20 cellular contexts compared by ENCODE assay signal in the genomic region with DNA sequence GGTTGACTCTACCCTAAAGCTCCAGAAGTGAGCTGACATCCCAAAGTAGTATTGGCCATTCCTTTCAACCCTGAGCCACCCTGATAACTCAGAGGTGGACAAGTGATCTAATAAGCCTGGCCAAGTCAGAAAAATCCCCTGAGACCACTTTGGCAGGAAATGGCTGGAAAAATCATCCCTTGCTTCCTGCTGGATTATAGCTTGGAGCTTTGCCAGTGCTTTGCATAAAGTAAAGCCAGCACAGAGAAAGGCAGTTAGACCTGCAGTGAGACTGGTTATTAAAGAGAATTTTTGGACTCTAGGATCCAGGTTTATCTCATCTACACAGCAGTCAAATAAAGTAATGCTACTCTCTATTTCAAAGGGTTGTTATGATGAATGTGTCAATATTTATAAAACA. TPM values are rescaled to one million over a fixed set of nuclear protein-coding genes. Genes with fewer than 3 reads are reported as not detected.
A peak's percentile ranks its signal among the peaks of the same experiment; 100 is the strongest.
DNase-seq lines count a peak whose midpoint lies in the region; ATAC-seq, FAIRE-seq and TF ChIP-seq lines count a peak whose summit lies in the region.
"Had no signal": no experiment of that assay in that cellular context is flagged by ENCODE, and none has a peak within 500 bp of the region (broad histone marks: within the 10 kb centered on the region; RNA-seq: fewer than 3 reads in every experiment).

No MANE protein-coding gene starts in this region.

- ATAC-seq in HG03108 (IDR thresholded peaks at IDR 0.05; ENCODE audit: unreplicated experiment): no peak

- H3K4me3 ChIP-seq in osteoblast (ENCODE audit: insufficient read depth, low read length): no peak overlapping the region
- H3K4me3 ChIP-seq: PC-9, thyroid gland had no signal

- TF ChIP-seq CTCF in osteoblast (IDR thresholded peaks at IDR 0.05; ENCODE audit: extremely low read depth, low read depth, low read length) (no peak), D721Med (IDR thresholded peaks at IDR 0.05; ENCODE audit: insufficient read depth, missing control alignments) (no peak)

- no peak overlapping the region for H2AFZ ChIP-seq in osteoblast (ENCODE audit: low read length)
- H2AFZ ChIP-seq: PC-9 had no signal

- H3K27me3 ChIP-seq in osteoblast (ENCODE audit: insufficient read depth, low read length): no peaks in the 10 kb centered on the region
- H3K27me3 ChIP-seq: thyroid gland had no signal

- H3K4me1 ChIP-seq in osteoblast (ENCODE audit: insufficient read depth, low read length): peaks cover 24% of the 10 kb centered on the region
- H3K4me1 ChIP-seq: thyroid gland had no signal

- H3K4me2 ChIP-seq in osteoblast (ENCODE audit: insufficient read depth, low read length): no peak overlapping the region
- H3K4me2 ChIP-seq: PC-9 had no signal

- DNase-seq in Daoy (ENCODE audit: low read depth) (peak; percentile 19), NCI-H1048 (lab: John Stamatoyannopoulos, UW) (peak; percentile 30), dermis microvascular lymphatic vessel endothelial cell (ENCODE audit: low read depth in 2 of 2) (peak; percentile 62 to 77), osteoblast (ENCODE audit: insufficient read length, low spot score, missing footprints) (no peak), GF-D8 (lab: John Stamatoyannopoulos, UW) (no peak), D721Med (ENCODE audit: insufficient read length, low spot score) (no peak)
- DNase-seq: activated CD8-positive, alpha-beta memory T cell treated with anti-CD3 and anti-CD28 coated beads for 24 hours; CD4-positive, alpha-beta T cell; KBM-7; NCI-H1417 treated with DMSO at 0.1 percent for 48 hours; NCI-H446 treated with DMSO at 0.1 percent for 48 hours; PC-9; thyroid gland; WERI-Rb-1 had no signal

- no peaks in the 10 kb centered on the region for H3K36me3 ChIP-seq in osteoblast (ENCODE audit: insufficient read depth, low read length)
- H3K36me3 ChIP-seq: thyroid gland, WERI-Rb-1 had no signal

- peak overlapping the region; percentile 32 for H3K27ac ChIP-seq in osteoblast (ENCODE audit: low read depth, low read length)
- H3K27ac ChIP-seq: PC-9, thyroid gland, WERI-Rb-1 had no signal

- no peaks in the 10 kb centered on the region for H3K9me3 ChIP-seq in osteoblast (ENCODE audit: low read depth, low read length)
- H3K9me3 ChIP-seq: thyroid gland had no signal

- H4K20me1 ChIP-seq in osteoblast (ENCODE audit: insufficient read depth, low read length): no peaks in the 10 kb centered on the region

- no peak for FAIRE-seq in D721Med (lab: Jason Lieb, UNC)
- FAIRE-seq: endometrium, G401.6, islet of Langerhans had no signal

- peaks cover under 1% of the 10 kb centered on the region for H3K79me2 ChIP-seq in osteoblast (ENCODE audit: insufficient read depth, low read length)

RNA-seq across cellular contexts. Expression of a gene that starts 6.4 kb away (rescaled TPM):
- 0.63 and 1.8 TPM in 2 replicates for total RNA-seq in Daoy (2014; rRNA removed; shearing (Covaris generic))
- total RNA-seq in dermis microvascular lymphatic vessel endothelial cell (under 0.01 and 0.13 TPM in 2 replicates), osteoblast (0.36 TPM in 1 of 2 replicates, not detected in the other)
- total RNA-seq: PC-9, skeletal muscle tissue had no signal

RNA-seq across cellular contexts. Expression of a gene that starts 33.6 kb away (rescaled TPM):
- 0.77 TPM in 1 of 2 replicates, not detected in the other for total RNA-seq in Daoy (2014; rRNA removed; shearing (Covaris generic))
- total RNA-seq in dermis microvascular lymphatic vessel endothelial cell (0.13 TPM in 2 replicates), osteoblast (under 0.01 TPM in 1 of 2 replicates, not detected in the other)
- total RNA-seq: CD4-positive, alpha-beta T cell; PC-9; thyroid gland had no signal

RNA-seq across cellular contexts. Expression of a gene that starts 44.1 kb away (rescaled TPM):
- total RNA-seq in Daoy (2014; rRNA removed; shearing (Covaris generic)): not detected in 2 replicates
- total RNA-seq in dermis microvascular lymphatic vessel endothelial cell (not detected in 2 replicates), osteoblast (0.36 TPM in 1 of 2 replicates, not detected in the other)
- total RNA-seq: osteocyte, PC-9 had no signal

RNA-seq across cellular contexts. Expression of a gene that starts 50.2 kb away (rescaled TPM):
- total RNA-seq in Daoy (2014; rRNA removed; shearing (Covaris generic)): not detected in 2 replicates
- total RNA-seq in dermis microvascular lymphatic vessel endothelial cell: not detected in 2 replicates
- not detected in 2 replicates for total RNA-seq in osteoblast
- total RNA-seq: CD4-positive, alpha-beta T cell; osteocyte; PC-9; thyroid gland had no signal

Comparison
In these comparisons a context has a peak if more than half of its experiments do, and no peak if none do; other contexts are left out.
1. DNase-seq: peak in Daoy (single experiment), NCI-H1048 (single experiment) and dermis microvascular lymphatic vessel endothelial cell (2 of 2); none in osteoblast (single experiment), GF-D8 (single experiment) and D721Med (single experiment).